2 cellular contexts compared by ENCODE assay signal in genomic region chr5:131245948-131246347, GRCh38.
TF ChIP-seq lines count a peak whose summit lies in the region.

No MANE protein-coding gene starts in this region.

TF ChIP-seq in IMR-90, 13 proteins besides CTCF, POLR2A, EP300 and RAD21:
- TF ChIP-seq BHLHE40 (IDR thresholded peaks at IDR 0.05; ENCODE audit: low read depth, low read length), result no peak
- peak; percentile 78 for TF ChIP-seq NFE2L2 (IDR thresholded peaks at IDR 0.05; ENCODE audit: low read depth, low read length)
- TF ChIP-seq MAZ (IDR thresholded peaks at IDR 0.05; ENCODE audit: borderline replicate concordance, low read depth, low read length), result no peak

TF ChIP-seq in K562, 482 proteins besides CTCF, POLR2A, EP300 and RAD21:
- TF ChIP-seq MAFF (IDR thresholded peaks at IDR 0.05; ENCODE audit: low read length) (0 out of 2 replicates have a peak, but pooled peaks have one; percentile 10), NFE2L1 (tag; IDR thresholded peaks at IDR 0.05; ENCODE audit: borderline replicate concordance, low read depth) (peak; percentile 20; the same call in 1 of the 2 replicates), C11orf30 (IDR thresholded peaks at IDR 0.05; ENCODE audit: low read depth) (peak; percentile 47; the same call in 1 of the 2 replicates), ZNF354B (CRISPR knock-in tag; IDR thresholded peaks at IDR 0.05) (no peak), ZNF316 (IDR thresholded peaks at IDR 0.05) (peak; percentile 57)
TF ChIP-seq in K562: peak in this region for 4.
